15 cellular contexts compared by ENCODE assay signal in genomic region chr11:2588809-2589537, GRCh38.
A peak's percentile ranks its signal among the peaks of the same experiment; 100 is the strongest.
DNase-seq lines count a peak whose midpoint lies in the region; ATAC-seq and TF ChIP-seq lines count a peak whose summit lies in the region.
"Had no signal": no experiment of that assay in that cellular context is flagged by ENCODE, and none has a peak within 500 bp of the region (broad histone marks: within the 10 kb centered on the region; RNA-seq: fewer than 3 reads in every experiment).

No MANE protein-coding gene starts in this region.

- H3K4me1 ChIP-seq in psoas muscle = no peaks in the 10 kb centered on the region

- DNase-seq in GM03348 (ENCODE audit: low spot score) (peak; percentile 4), HuH-7 (ENCODE audit: low spot score) (peak; percentile 13), hepatic stellate cell (ENCODE audit: low spot score) (peak; percentile 3), psoas muscle (peak; percentile 7 to 42), medulla oblongata (ENCODE audit: extremely low spot score) (no peak), amniotic stem cell (lab: John Stamatoyannopoulos, UW) (no peak), 8988T (no peak), HPDE6-E6E7 (ENCODE audit: extremely low spot score) (no peak)
- DNase-seq: C1 segment of cervical spinal cord, DMS53, naive B cell, NCI-H1930, PC-9, SW 1271, WERI-Rb-1 had no signal

- no peak overlapping the region for H3K4me3 ChIP-seq in psoas muscle
- H3K4me3 ChIP-seq: PC-9 had no signal

- no peak overlapping the region for H3K27ac ChIP-seq in psoas muscle
- H3K27ac ChIP-seq: PC-9, WERI-Rb-1 had no signal

- no peak for ATAC-seq in psoas muscle

- 77 to 80% (median 79%) methylated on average over 28 to 29 of the region's 29 CpGs for WGBS in psoas muscle, 3 donors

- intact Hi-C loops in psoas muscle (cut with DNase I) = no loop called here

- no peak for TF ChIP-seq CTCF in psoas muscle (IDR thresholded peaks at IDR 0.05)

- H3K9me3 ChIP-seq in psoas muscle = no peaks in the 10 kb centered on the region

- no peaks in the 10 kb centered on the region for H3K36me3 ChIP-seq in psoas muscle (ENCODE audit: insufficient read depth in 1 of 2, low read depth in 1 of 2)
- H3K36me3 ChIP-seq: WERI-Rb-1 had no signal

- peaks cover 0 to 2% (median 0%) of the 10 kb centered on the region in 3 donors for H3K27me3 ChIP-seq in psoas muscle (ENCODE audit: insufficient read depth in 3 of 3, low read length in 2 of 3)

Comparison
In these comparisons a context has a peak if more than half of its experiments do, and no peak if none do; other contexts are left out.
1. DNase-seq: peak in GM03348 (single experiment), HuH-7 (single experiment), hepatic stellate cell (single experiment) and psoas muscle (2 of 2); none in medulla oblongata (single experiment), amniotic stem cell (single experiment), 8988T (single experiment) and HPDE6-E6E7 (single experiment).